Comparison of ENCODE assay signal across 6 cellular contexts in the genomic region with DNA sequence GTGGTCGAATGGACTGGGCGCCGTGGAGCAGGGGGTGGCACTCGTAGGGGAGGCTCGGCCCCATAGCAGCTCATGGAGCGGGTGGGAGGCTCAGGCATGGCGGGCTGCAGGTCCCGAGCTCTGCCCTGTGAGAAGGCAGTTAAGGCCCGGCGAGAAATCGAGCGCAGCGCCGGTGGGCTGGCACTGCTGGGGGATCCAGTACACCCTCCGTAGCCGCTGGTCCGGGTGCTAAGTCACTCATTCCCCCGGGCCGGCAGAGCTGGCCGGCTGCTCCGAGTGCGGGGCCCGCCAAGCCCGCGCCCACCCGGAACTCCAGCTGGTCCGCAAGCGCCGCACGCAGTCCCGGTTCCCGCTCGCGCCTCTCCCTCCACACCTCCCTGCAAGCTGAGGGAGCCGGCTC. TPM values are rescaled to one million over a fixed set of nuclear protein-coding genes. Genes with fewer than 3 reads are reported as not detected.
A peak's percentile ranks its signal among the peaks of the same experiment; 100 is the strongest.
DNase-seq lines count a peak whose midpoint lies in the region; ATAC-seq, FAIRE-seq and TF ChIP-seq lines count a peak whose summit lies in the region.
"Not testable (repeated sequence)": the region's sequence is repeated elsewhere in the genome, so short reads cannot be mapped to it uniquely, and the experiment has no call there.

No MANE protein-coding gene starts in this region.

- H3K27ac Mint-ChIP-seq in osteocyte (ENCODE audit: unreplicated experiment), result not testable (repeated sequence)

- not testable (repeated sequence) for H3K4me1 ChIP-seq in K562 (replicated peaks in 1 of 2; ENCODE audit: control insufficient read depth in 2 of 2, insufficient read depth in 2 of 2, low read length in 2 of 2); H1 (replicated peaks in 1 of 4; ENCODE audit: control insufficient read depth in 3 of 4, insufficient read depth in 4 of 4, low read length in 3 of 4); neuronal stem cell (ENCODE audit: control insufficient read depth in 2 of 2, insufficient read depth in 1 of 2, low read depth in 1 of 2, low read length in 2 of 2); testis
- H3K4me1 ChIP-seq in HepG2 (ENCODE audit: insufficient read depth, low read length), result peaks cover 35% of the 10 kb centered on the region

- H3K9me3 Mint-ChIP-seq in osteocyte (ENCODE audit: unreplicated experiment), result not testable (repeated sequence)

- not testable (repeated sequence) for H2BK12ac ChIP-seq in H1 (ENCODE audit: low read depth, low read length); neuronal stem cell (ENCODE audit: low read length)

- H2AK5ac ChIP-seq in H1 (ENCODE audit: low read depth, low read length); neuronal stem cell (ENCODE audit: low read depth, low read length): not testable (repeated sequence)

- BruUV-seq in K562 (replicated peaks; lab: Mats Ljungman, UMichigan); HepG2 (replicated peaks; lab: Mats Ljungman, UMichigan): not testable (repeated sequence)

- H4K20me1 ChIP-seq in K562 (replicated peaks; ENCODE audit: control insufficient read depth, insufficient read depth, low read length); H1 (replicated peaks in 1 of 2; ENCODE audit: control insufficient read depth in 1 of 2, insufficient read depth in 2 of 2, low read length in 2 of 2); HepG2 (ENCODE audit: insufficient read depth, low read length): not testable (repeated sequence)

- not testable (repeated sequence) for H3K4ac ChIP-seq in H1 (replicated peaks; ENCODE audit: insufficient read length, low read depth, low read length); neuronal stem cell (ENCODE audit: low read length)

- 0 out of 2 replicates have a peak overlapping the region, but pooled peaks have one; percentile 51 for H4K8ac ChIP-seq in H1 (ENCODE audit: extremely low read depth, insufficient read depth, low read length)
- not testable (repeated sequence) for H4K8ac ChIP-seq in neuronal stem cell (ENCODE audit: low read depth, low read length)

- intact Hi-C loops in K562 (cut with micrococcal nuclease); HepG2 (cut with micrococcal nuclease; ENCODE audit: unreplicated experiment); testis (cut with DNase I; ENCODE audit: low total_unique reads): not testable (repeated sequence)

- not testable (repeated sequence) for H3K36me3 Mint-ChIP-seq in osteocyte (ENCODE audit: unreplicated experiment)

- H3K23ac ChIP-seq in H1 (ENCODE audit: insufficient read length); neuronal stem cell (ENCODE audit: low read depth, low read length, poor library complexity): not testable (repeated sequence)

- not testable (repeated sequence) for H3K56ac ChIP-seq in H1 (replicated peaks; ENCODE audit: insufficient read length, low read depth, low read length)

- DNase-seq in K562 (ENCODE audit: extremely low read depth in 1 of 4, low spot score in 3 of 4); H1 (ENCODE audit: low read depth in 1 of 2, low spot score in 2 of 2); HepG2 (ENCODE audit: low spot score); neuronal stem cell (ENCODE audit: low spot score); testis: not testable (repeated sequence)
- DNase-seq in osteocyte (ENCODE audit: extremely low spot score, unreplicated experiment), result peak; percentile 84

- H3K9me1 ChIP-seq in K562 (ENCODE audit: control insufficient read depth, insufficient read depth, low read length), result not testable (repeated sequence)

- H3K9me3 ChIP-seq in K562 (replicated peaks; ENCODE audit: control insufficient read depth, insufficient read depth, low read depth, low read length); H1 (ENCODE audit: insufficient read depth in 2 of 2, low read depth in 1 of 2, low read length in 1 of 2); HepG2 (ENCODE audit: low read length); neuronal stem cell (replicated peaks in 1 of 2; ENCODE audit: control insufficient read depth in 2 of 2, insufficient read depth in 1 of 2, low read depth in 1 of 2, low read length in 2 of 2); testis: not testable (repeated sequence)

- not testable (repeated sequence) for TF ChIP-seq POLR2A in K562 (conservative IDR thresholded peaks at IDR 0.05); H1 (IDR thresholded peaks at IDR 0.05; ENCODE audit: control extremely low read depth in 1 of 2, low read depth in 2 of 2, low read length in 2 of 2); HepG2 (IDR thresholded peaks at IDR 0.05; ENCODE audit: insufficient read depth in 1 of 2, low read depth in 2 of 2, low read length in 2 of 2); testis (IDR thresholded peaks at IDR 0.05)

- not testable (repeated sequence) for H3K79me1 ChIP-seq in H1 (ENCODE audit: low read depth, low read length); neuronal stem cell (ENCODE audit: low read depth, low read length)

- not testable (repeated sequence) for H3K9ac ChIP-seq in K562 (ENCODE audit: insufficient read depth in 1 of 2, low read depth in 2 of 2, low read length in 2 of 2); H1 (replicated peaks in 1 of 4; ENCODE audit: extremely low read depth in 1 of 4, low read depth in 3 of 4, low read length in 3 of 4); HepG2 (ENCODE audit: insufficient read depth, low read depth, low read length); neuronal stem cell (ENCODE audit: low read depth, low read length, poor library complexity)

- not testable (repeated sequence) for H3K27me3 ChIP-seq in K562 (ENCODE audit: control insufficient read depth in 2 of 2, insufficient read depth in 2 of 2, low read length in 2 of 2); H1 (replicated peaks in 1 of 4; ENCODE audit: control insufficient read depth in 3 of 4, extremely low read depth in 1 of 4, insufficient read depth in 3 of 4, low read length in 3 of 4); HepG2 (ENCODE audit: control insufficient read depth in 1 of 2, insufficient read depth in 2 of 2, low read length in 2 of 2); neuronal stem cell (ENCODE audit: control insufficient read depth in 3 of 3, insufficient read depth in 3 of 3, low read depth in 1 of 3, low read length in 3 of 3); testis

- not testable (repeated sequence) for H3K14ac ChIP-seq in H1 (ENCODE audit: insufficient read length)
- H3K14ac ChIP-seq in neuronal stem cell (ENCODE audit: low read length), result peak overlapping the region; percentile 89

- CTCF ChIA-PET in K562 (lab: Yijun Ruan, JAX; ENCODE audit: low intra/inter-chr PET ratio); H1 (lab: Charles Lee; ENCODE audit: partially characterized antibody); HepG2 (lab: Yijun Ruan, JAX; ENCODE audit: low intra/inter-chr PET ratio, low total read pairs): not testable (repeated sequence)

- 93% methylated on average over 10 of the region's 35 CpGs for WGBS in K562 (ENCODE audit: insufficient coverage, low coverage, missing lambda C conversion rate)
- 95% methylated on average over 21 of the region's 35 CpGs; no CpG with 5 or more reads in 1 of the 2 experiments for WGBS in H1 (ENCODE audit: extremely low coverage in 1 of 2, insufficient coverage in 1 of 2, insufficient read length in 1 of 2, insufficient replicate concordance in 2 of 2, low coverage in 1 of 2, low lambda C conversion rate in 2 of 2, missing lambda C conversion rate in 1 of 2), 2 experiments
- 96% methylated on average over 22 of the region's 35 CpGs for WGBS in HepG2 (ENCODE audit: low lambda C conversion rate)
- no CpG with 5 or more reads among the region's 35 CpGs for WGBS in neuronal stem cell (ENCODE audit: extremely low coverage in 2 of 2, insufficient read length in 2 of 2, insufficient replicate concordance in 1 of 2), 2 donors
- 54 to 72% methylated on average over 13 to 31 of the region's 35 CpGs for WGBS in testis, 2 donors

- not testable (repeated sequence) for ATAC-seq in K562, HepG2

- not testable (repeated sequence) for H4K5ac ChIP-seq in H1 (ENCODE audit: insufficient read length, low read depth, low read length)

- H2BK20ac ChIP-seq in H1 (ENCODE audit: low read length), result not testable (repeated sequence)

- TF ChIP-seq CTCF in K562 (IDR thresholded peaks at IDR 0.05 in 2 of 3, conservative IDR thresholded peaks at IDR 0.05 in 1 of 3; ENCODE audit: insufficient read depth in 2 of 3, low read depth in 1 of 3, low read length in 3 of 3); H1 (IDR thresholded peaks at IDR 0.05; ENCODE audit: control extremely low read depth in 1 of 3, insufficient read depth in 1 of 3, low read depth in 1 of 3, low read length in 3 of 3); HepG2 (CRISPR knock-in tag; IDR thresholded peaks at IDR 0.05); osteocyte (IDR thresholded peaks at IDR 0.05); testis (IDR thresholded peaks at IDR 0.05): not testable (repeated sequence)

- H3K4me1 Mint-ChIP-seq in osteocyte (ENCODE audit: unreplicated experiment), result not testable (repeated sequence)

- not testable (repeated sequence) for H3K23me2 ChIP-seq in H1 (ENCODE audit: low read depth, low read length)

- in situ Hi-C loops in K562 (cut with MboI); HepG2 (cut with HindIII; ENCODE audit: extremely low pct_ligation_motif_present, low pct_unique_long_range_greater_than_20kb): not testable (repeated sequence)

- not testable (repeated sequence) for H2BK120ac ChIP-seq in H1 (replicated peaks; ENCODE audit: low read depth, low read length); neuronal stem cell (ENCODE audit: low read depth, low read length)

- H3K4me3 ChIP-seq in K562; H1 (ENCODE audit: extremely low read depth in 1 of 4, insufficient read depth in 2 of 4, low read depth in 3 of 4, low read length in 4 of 4); HepG2 (replicated peaks in 1 of 3; ENCODE audit: insufficient read depth in 1 of 3, low read depth in 2 of 3, low read length in 3 of 3); neuronal stem cell (ENCODE audit: low read length in 2 of 2): not testable (repeated sequence)
- H3K4me3 ChIP-seq in testis, result peak overlapping the region; percentile 40 to 41

- not testable (repeated sequence) for H2BK5ac ChIP-seq in H1 (ENCODE audit: low read depth, low read length); neuronal stem cell (ENCODE audit: low read length)

- not testable (repeated sequence) for FAIRE-seq in K562 (lab: Jason Lieb, UNC); H1 (lab: Jason Lieb, UNC); HepG2 (lab: Jason Lieb, UNC)

- not testable (repeated sequence) for TF ChIP-seq RAD21 in K562 (CRISPR knock-in tag; conservative IDR thresholded peaks at IDR 0.05 in 1 of 2, IDR thresholded peaks at IDR 0.05 in 1 of 2); H1 (IDR thresholded peaks at IDR 0.05 in 1 of 2, conservative IDR thresholded peaks at IDR 0.05 in 1 of 2; ENCODE audit: low read depth in 2 of 2, low read length in 2 of 2); HepG2 (CRISPR knock-in tag; IDR thresholded peaks at IDR 0.05)

- not testable (repeated sequence) for H2BK15ac ChIP-seq in H1 (ENCODE audit: low read length); neuronal stem cell (ENCODE audit: low read length)

- not testable (repeated sequence) for H3K27ac ChIP-seq in K562 (ENCODE audit: extremely low read depth, low read depth, low read length); H1 (ENCODE audit: low read depth, low read length); HepG2 (ENCODE audit: extremely low read length, insufficient read depth, low read length); neuronal stem cell (replicated peaks; ENCODE audit: low read length); testis

- POLR2A ChIA-PET in K562 (lab: Yijun Ruan, JAX), result not testable (repeated sequence)
- POLR2A ChIA-PET in H1 (lab: Charles Lee; ENCODE audit: partially characterized antibody), result interaction anchor here (2.3 kb wide), 1 partner anchor 10 kb away, joined by 5 read pairs; no protein-coding TSS in a partner anchor
- POLR2A ChIA-PET in HepG2 (lab: Yijun Ruan, JAX), result interaction anchor here (1.7 kb wide), 1 partner anchor 39 kb away, joined by 13 read pairs; the partner anchor contains the start of gene NUP153

- H3K4me3 Mint-ChIP-seq in osteocyte (ENCODE audit: unreplicated experiment), result not testable (repeated sequence)

- not testable (repeated sequence) for H3K4me2 ChIP-seq in K562 (ENCODE audit: insufficient read depth, low read length); H1 (ENCODE audit: insufficient read depth in 1 of 2, low read depth in 2 of 2, low read length in 2 of 2); HepG2 (ENCODE audit: low read depth, low read length); neuronal stem cell (ENCODE audit: insufficient read depth, low read length, poor library complexity, severe bottlenecking)

- not testable (repeated sequence) for H3K79me2 ChIP-seq in K562 (ENCODE audit: control insufficient read depth, insufficient read depth, low read length); H1 (ENCODE audit: control insufficient read depth in 1 of 2, insufficient read depth in 2 of 2, low read length in 2 of 2); HepG2 (ENCODE audit: insufficient read depth, low read length)

- not testable (repeated sequence) for H3K27me3 Mint-ChIP-seq in osteocyte (ENCODE audit: unreplicated experiment)

- H2AFZ ChIP-seq in K562 (ENCODE audit: low read depth, low read length); H1 (ENCODE audit: low read length); HepG2 (ENCODE audit: low read length); neuronal stem cell (ENCODE audit: low read length): not testable (repeated sequence)

- H4K91ac ChIP-seq in H1 (replicated peaks; ENCODE audit: insufficient read length, low read length); neuronal stem cell (ENCODE audit: low read depth, low read length, poor library complexity): not testable (repeated sequence)

- TF ChIP-seq EP300 in K562 (IDR thresholded peaks at IDR 0.05; ENCODE audit: low read length); H1 (IDR thresholded peaks at IDR 0.05; ENCODE audit: borderline replicate concordance in 1 of 2, low read depth in 2 of 2, low read length in 2 of 2); HepG2 (IDR thresholded peaks at IDR 0.05; ENCODE audit: low read depth in 2 of 2, low read length in 2 of 2); HepG2 (CRISPR knock-in tag; IDR thresholded peaks at IDR 0.05; ENCODE audit: borderline replicate concordance): not testable (repeated sequence)

- H3K18ac ChIP-seq in H1 (ENCODE audit: extremely low read depth, low read length); neuronal stem cell (ENCODE audit: low read length): not testable (repeated sequence)

- H3K36me3 ChIP-seq in K562 (ENCODE audit: control insufficient read depth, insufficient read depth, low read length); H1 (ENCODE audit: control insufficient read depth in 2 of 4, insufficient read depth in 4 of 4, low read length in 3 of 4); HepG2 (replicated peaks in 1 of 2; ENCODE audit: control insufficient read depth in 1 of 2, insufficient read depth in 2 of 2, low read length in 2 of 2); neuronal stem cell (replicated peaks in 1 of 2; ENCODE audit: control insufficient read depth in 2 of 2, insufficient read depth in 2 of 2, low read length in 2 of 2); testis (ENCODE audit: low read depth, missing control alignments): not testable (repeated sequence)

RNA-seq across cellular contexts. Expression of gene NUP153, which starts 38.6 kb away (rescaled TPM):
- total RNA-seq in K562 (2011; cell fraction: chromatin; rRNA removed; ENCODE audit: low replicate concordance), result 74.3 and 181 TPM in 2 replicates
- total RNA-seq in K562 (2011; cell fraction: nucleolus; rRNA removed), result 48.2 and 59.3 TPM in 2 replicates
- total RNA-seq in K562 (2011; cell fraction: nucleoplasm; rRNA removed), result 75.8 and 76.4 TPM in 2 replicates
- total RNA-seq in K562 (2014; rRNA removed) (61.1 and 75.3 TPM in 2 replicates), K562 (2014; rRNA removed; fragmentation: Illumina TruSeq; extraction: Trizol) (84.8 and 96.0 TPM in 2 replicates), K562 (2015; rRNA removed; fragmentation: Illumina TruSeq; extraction: Trizol) (82.3 and 89.0 TPM in 2 replicates), K562 (2021) (104 and 108 TPM in 2 replicates), HepG2 (2016; rRNA removed; fragmentation: Illumina TruSeq; extraction: Trizol) (55.2 and 93.0 TPM in 2 replicates), osteocyte (32.6 and 34.6 TPM in 2 replicates), testis (10 to 100 TPM; 63.2 to 64.1 TPM)
- polyA plus RNA-seq in K562 (2011; rRNA removed) (91.5 and 110 TPM in 2 replicates), K562 (2014; fragmentation: Illumina TruSeq; extraction: Trizol) (96.4 and 110 TPM in 2 replicates), K562 (2014; fragmentation: Nextera tagmentation; extraction: Ambion mirVana) (10 to 100 TPM; 21.9 to 31.8 TPM), K562 (2014; rRNA removed) (72.4 and 72.8 TPM in 2 replicates), H1 (2011; rRNA removed) (28.0 and 47.0 TPM in 2 replicates), HepG2 (2011; rRNA removed) (24.5 and 29.8 TPM in 2 replicates), testis (ENCODE audit: insufficient read depth, low read depth, low replicate concordance) (62.5 TPM)
- polyA plus RNA-seq in K562 (2011; cell fraction: cytosol; rRNA removed), result 68.3 and 73.2 TPM in 2 replicates
- 93.8 and 98.5 TPM in 2 replicates for polyA plus RNA-seq in K562 (2011; cell fraction: nucleus; rRNA removed)
- 48.9 and 59.8 TPM in 2 replicates for polyA plus RNA-seq in K562 (2012)
- 136 and 137 TPM in 2 replicates for polyA minus RNA-seq in K562 (2011; rRNA and poly(A)+ RNA removed)
- polyA minus RNA-seq in K562 (2011; cell fraction: cytosol; rRNA and poly(A)+ RNA removed), result 54.4 and 71.0 TPM in 2 replicates
- polyA minus RNA-seq in K562 (2011; cell fraction: nucleus; rRNA and poly(A)+ RNA removed), result 37.6 and 61.4 TPM in 2 replicates
- 84.8 and 86.8 TPM in 2 replicates for total RNA-seq in H1 (2021; fragmentation: NEBNext Ultra II Directional; extraction: Animal tissue kit (Norgen Biotek cat#: 25700))
- 31.8 TPM for polyA plus RNA-seq in H1 (2011; cell fraction: cytosol; rRNA removed)
- 37.0 TPM for polyA plus RNA-seq in H1 (2011; cell fraction: nucleus; rRNA removed)
- 34.7 to 45.5 TPM (median 40.1 TPM) in 4 replicates for polyA plus RNA-seq in H1 (2012, experiment 1 of 2)
- 2.7 TPM for polyA plus RNA-seq in H1 (2012, experiment 2 of 2)
- polyA plus RNA-seq in H1 (2013, experiment 1 of 2), result 38.8 TPM
- polyA plus RNA-seq in H1 (2013, experiment 2 of 2), result 37.9 TPM
- 74.9 and 108 TPM in 2 replicates for polyA minus RNA-seq in H1 (2011; rRNA and poly(A)+ RNA removed)
- polyA minus RNA-seq in H1 (2011; cell fraction: cytosol; rRNA and poly(A)+ RNA removed), result 37.2 TPM
- polyA minus RNA-seq in H1 (2011; cell fraction: nucleus; rRNA and poly(A)+ RNA removed), result 59.9 TPM
- 10.5 and 11.6 TPM in 2 replicates for total RNA-seq in HepG2 (2016; cell fraction: cytosol; rRNA removed; fragmentation: Illumina TruSeq; extraction: Trizol; ENCODE audit: low read depth)
- total RNA-seq in HepG2 (2016; cell fraction: insoluble cytoplasmic fraction; rRNA removed; fragmentation: Illumina TruSeq; extraction: Trizol), result 53.1 and 86.9 TPM in 2 replicates
- total RNA-seq in HepG2 (2016; cell fraction: membrane; rRNA removed; fragmentation: Illumina TruSeq; extraction: Trizol), result 26.2 and 29.5 TPM in 2 replicates
- 55.4 and 57.9 TPM in 2 replicates for total RNA-seq in HepG2 (2016; cell fraction: nucleus; rRNA removed; fragmentation: Illumina TruSeq; extraction: Trizol)
- polyA plus RNA-seq in HepG2 (2011; cell fraction: cytosol; rRNA removed), result 15.6 and 20.2 TPM in 2 replicates
- polyA plus RNA-seq in HepG2 (2011; cell fraction: nucleus; rRNA removed), result 19.1 and 21.8 TPM in 2 replicates
- polyA plus RNA-seq in HepG2 (2012), result 28.8 and 33.6 TPM in 2 replicates
- polyA plus RNA-seq in HepG2 (2016; cell fraction: cytosol; fragmentation: Illumina TruSeq; extraction: Trizol; ENCODE audit: low read depth), result 1.2 and 1.7 TPM in 2 replicates
- polyA plus RNA-seq in HepG2 (2016; cell fraction: insoluble cytoplasmic fraction; fragmentation: Illumina TruSeq; extraction: Trizol; ENCODE audit: low read depth), result 63.9 and 66.2 TPM in 2 replicates
- polyA plus RNA-seq in HepG2 (2016; cell fraction: membrane; fragmentation: Illumina TruSeq; extraction: Trizol; ENCODE audit: low read depth), result 5.1 and 6.2 TPM in 2 replicates
- 50.4 and 54.2 TPM in 2 replicates for polyA plus RNA-seq in HepG2 (2016; cell fraction: nucleus; fragmentation: Illumina TruSeq; extraction: Trizol; ENCODE audit: insufficient read depth, low read depth)
- polyA minus RNA-seq in HepG2 (2011; rRNA and poly(A)+ RNA removed; ENCODE audit: low replicate concordance), result 43.1 and 56.1 TPM in 2 replicates
- polyA minus RNA-seq in HepG2 (2011; cell fraction: cytosol; rRNA and poly(A)+ RNA removed), result 32.8 and 33.8 TPM in 2 replicates
- 47.4 and 49.2 TPM in 2 replicates for polyA minus RNA-seq in HepG2 (2011; cell fraction: nucleus; rRNA and poly(A)+ RNA removed)
- polyA plus RNA-seq in neuronal stem cell (2013, experiment 1 of 2), result 32.8 TPM
- 33.2 TPM for polyA plus RNA-seq in neuronal stem cell (2013, experiment 2 of 2)
